8 cellular contexts compared by ENCODE assay signal in genomic region chr15:67945951-67946700, GRCh38.
DNase-seq lines count a peak whose midpoint lies in the region; ATAC-seq and TF ChIP-seq lines count a peak whose summit lies in the region.

No MANE protein-coding gene starts in this region.

- H3K27ac Mint-ChIP-seq in MCF 10A (ENCODE audit: low read depth, unreplicated experiment), result peak overlapping the region; percentile 95

- no peak for ATAC-seq in GM21528 (IDR thresholded peaks at IDR 0.05; ENCODE audit: low FRiP score, unreplicated experiment)

- intact Hi-C loops in MCF 10A (cut with micrococcal nuclease), result no loop called here

- H3K4me3 Mint-ChIP-seq in MCF 10A (ENCODE audit: unreplicated experiment), result peak overlapping the region; percentile 58

- TF ChIP-seq CTCF in AG09319 (IDR thresholded peaks at IDR 0.05; ENCODE audit: low read depth, low read length) (no peak), MCF 10A (IDR thresholded peaks at IDR 0.05; ENCODE audit: unreplicated experiment) (no peak)

- DNase-seq in AG09319 (ENCODE audit: extremely low read depth, low read depth) (peak; percentile 20), HuH-7.5 (ENCODE audit: low spot score) (peak; percentile 46), MCF 10A (ENCODE audit: unreplicated experiment) (peak; percentile 87), left kidney (ENCODE audit: low read depth, low spot score) (peak; percentile 94), NCI-H446 treated with DMSO at 0.1 percent for 48 hours (lab: John Stamatoyannopoulos, UW) (no peak), NCI-H2196 treated with DMSO at 0.1 percent for 48 hours (lab: John Stamatoyannopoulos, UW; ENCODE audit: unreplicated experiment) (no peak), NCI-H1092 (lab: John Stamatoyannopoulos, UW) (no peak)

- peaks cover 43% of the 10 kb centered on the region for H3K4me1 Mint-ChIP-seq in MCF 10A (ENCODE audit: insufficient read depth, unreplicated experiment)

- POLR2A ChIA-PET in MCF 10A (lab: Yijun Ruan, JAX), result interaction anchor here (0.6 to 2.7 kb wide), 6 partner anchors 9 to 185 kb away, joined by 3 to 13 read pairs (median 4); no protein-coding TSS in a partner anchor

- H3K9me3 Mint-ChIP-seq in MCF 10A (ENCODE audit: unreplicated experiment), result no peaks in the 10 kb centered on the region

- no TSS peak for BruUV-seq in MCF 10A (replicated peaks; lab: Mats Ljungman, UMichigan)

- no peaks in the 10 kb centered on the region for H3K36me3 Mint-ChIP-seq in MCF 10A (ENCODE audit: insufficient read depth, unreplicated experiment)

- CTCF ChIA-PET in MCF 10A (lab: Yijun Ruan, JAX), result interaction anchor here (0.5 to 0.8 kb wide), 2 partner anchors 9 to 50 kb away, joined by 4 to 7 read pairs; no protein-coding TSS in a partner anchor

- no peaks in the 10 kb centered on the region for H3K27me3 Mint-ChIP-seq in MCF 10A (ENCODE audit: insufficient read depth, unreplicated experiment)

Comparison
In these comparisons a context has a peak if more than half of its experiments do, and no peak if none do; other contexts are left out.
1. DNase-seq: peak in AG09319 (single experiment), HuH-7.5 (single experiment), MCF 10A (single experiment) and left kidney (single experiment); none in NCI-H446 treated with DMSO at 0.1 percent for 48 hours (single experiment), NCI-H2196 treated with DMSO at 0.1 percent for 48 hours (single experiment) and NCI-H1092 (single experiment).